24 cellular contexts compared by ENCODE assay signal in the genomic region with DNA sequence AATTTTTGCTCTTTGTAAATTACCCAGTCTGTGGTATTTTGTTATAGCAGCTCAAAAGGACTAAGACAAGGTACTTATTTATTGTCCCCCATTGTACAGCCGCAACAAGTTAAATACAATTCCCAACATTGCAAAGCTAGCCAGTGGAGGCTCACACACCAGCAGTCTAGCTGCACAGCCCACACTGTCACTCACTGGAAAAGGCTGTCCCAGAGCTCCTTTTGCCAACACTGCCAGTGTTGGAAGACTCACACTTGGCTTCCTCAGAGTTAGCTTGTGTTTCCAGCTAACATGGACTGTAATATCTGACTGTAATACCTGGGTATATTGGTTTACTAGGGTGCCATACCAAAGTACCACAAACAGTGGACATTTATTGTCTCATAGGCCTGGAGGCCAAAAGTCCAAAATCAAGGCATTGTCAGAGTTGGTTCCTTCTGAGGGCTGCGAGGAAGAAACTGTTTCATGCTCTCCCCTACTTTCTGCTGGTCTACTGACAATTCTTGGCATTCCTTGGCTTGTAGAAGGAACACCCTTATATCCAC. TPM values are rescaled to one million over a fixed set of nuclear protein-coding genes. Genes with fewer than 3 reads are reported as not detected.
DNase-seq lines count a peak whose midpoint lies in the region; ATAC-seq, FAIRE-seq and TF ChIP-seq lines count a peak whose summit lies in the region.
"Had no signal": no experiment of that assay in that cellular context is flagged by ENCODE, and none has a peak within 500 bp of the region (broad histone marks: within the 10 kb centered on the region; RNA-seq: fewer than 3 reads in every experiment).

No MANE protein-coding gene starts in this region.

- no peaks in the 10 kb centered on the region for H3K9me3 ChIP-seq in MM.1S (replicated peaks; ENCODE audit: insufficient read depth, low read length)
- H3K9me3 ChIP-seq in mucosa of descending colon: no peaks in the 10 kb centered on the region
- H3K9me3 ChIP-seq in osteoblast (ENCODE audit: low read depth, low read length): no peaks in the 10 kb centered on the region
- no peaks in the 10 kb centered on the region for H3K9me3 ChIP-seq in small intestine (ENCODE audit: control insufficient read depth, low read depth)
- H3K9me3 ChIP-seq: BE2C had no signal

- no peaks in the 10 kb centered on the region for H3K9me2 ChIP-seq in MM.1S (replicated peaks; ENCODE audit: insufficient read depth, low read length)

- H3F3A ChIP-seq in MM.1S (ENCODE audit: insufficient read depth, low read length): no peaks in the 10 kb centered on the region

- H3K27ac ChIP-seq in MM.1S (ENCODE audit: low read length) (no peak overlapping the region), osteoblast (ENCODE audit: low read depth, low read length) (no peak overlapping the region), small intestine (ENCODE audit: low read depth in 1 of 2, low read length in 1 of 2) (no peak overlapping the region)
- H3K27ac ChIP-seq: 22Rv1; BLaER1 treated with 17β-estradiol and CSF1 and Interleukin-3, amounts not matched to agents 10 nM and 100 nM had no signal

- H3K4me1 ChIP-seq in MM.1S (ENCODE audit: low read length) (no peaks in the 10 kb centered on the region), mucosa of descending colon (ENCODE audit: low read depth) (no peaks in the 10 kb centered on the region), osteoblast (ENCODE audit: insufficient read depth, low read length) (no peaks in the 10 kb centered on the region), small intestine (ENCODE audit: control insufficient read depth in 2 of 2, insufficient read depth in 1 of 2, low read depth in 1 of 2, low read length in 1 of 2) (no peaks in the 10 kb centered on the region)
- H3K4me1 ChIP-seq: BE2C had no signal

- H3K9me3 Mint-ChIP-seq in osteocyte (ENCODE audit: unreplicated experiment): no peaks in the 10 kb centered on the region
- no peaks in the 10 kb centered on the region for H3K9me3 Mint-ChIP-seq in activated CD8-positive, alpha-beta memory T cell treated with anti-CD3 and anti-CD28 coated beads, Interleukin-2, amount 10 ng/mL, durations not matched to agents 7 days and 5 days (ENCODE audit: low read depth)
- H3K9me3 Mint-ChIP-seq: CD4-positive, alpha-beta T cell had no signal

- H3K36me3 ChIP-seq in MM.1S (replicated peaks; ENCODE audit: insufficient read depth, low read length): no peaks in the 10 kb centered on the region
- no peaks in the 10 kb centered on the region for H3K36me3 ChIP-seq in mucosa of descending colon (ENCODE audit: low read depth)
- no peaks in the 10 kb centered on the region for H3K36me3 ChIP-seq in osteoblast (ENCODE audit: insufficient read depth, low read length)
- H3K36me3 ChIP-seq in small intestine (ENCODE audit: control insufficient read depth in 2 of 2, insufficient read depth in 2 of 2, low read length in 2 of 2): no peaks in the 10 kb centered on the region
- H3K36me3 ChIP-seq: BE2C; BLaER1 treated with 17β-estradiol and CSF1 and Interleukin-3, amounts not matched to agents 10 nM and 100 nM had no signal

- 73 to 85% (median 73%) methylated on average over 2 of the region's 2 CpGs for WGBS in small intestine, 3 donors

- H3K4me1 Mint-ChIP-seq in osteocyte (ENCODE audit: unreplicated experiment): peaks cover 7% of the 10 kb centered on the region
- H3K4me1 Mint-ChIP-seq in activated CD8-positive, alpha-beta memory T cell treated with anti-CD3 and anti-CD28 coated beads, Interleukin-2, amount 10 ng/mL, durations not matched to agents 7 days and 5 days: no peaks in the 10 kb centered on the region
- H3K4me1 Mint-ChIP-seq: CD14-positive monocyte had no signal

- H3K36me3 Mint-ChIP-seq in osteocyte (ENCODE audit: unreplicated experiment): no peaks in the 10 kb centered on the region
- H3K36me3 Mint-ChIP-seq in activated CD8-positive, alpha-beta memory T cell treated with anti-CD3 and anti-CD28 coated beads, Interleukin-2, amount 10 ng/mL, durations not matched to agents 7 days and 5 days: peaks cover 1% of the 10 kb centered on the region
- H3K36me3 Mint-ChIP-seq: CD14-positive monocyte had no signal

- H3K4me2 ChIP-seq in MM.1S (ENCODE audit: low read depth, low read length): no peak overlapping the region
- H3K4me2 ChIP-seq in osteoblast (ENCODE audit: insufficient read depth, low read length): no peak overlapping the region
- H3K4me2 ChIP-seq: BLaER1 treated with 17β-estradiol and CSF1 and Interleukin-3, amounts not matched to agents 10 nM and 100 nM had no signal

- H3K27ac Mint-ChIP-seq in osteocyte (ENCODE audit: unreplicated experiment): no peak overlapping the region
- no peak overlapping the region for H3K27ac Mint-ChIP-seq in activated CD8-positive, alpha-beta memory T cell treated with anti-CD3 and anti-CD28 coated beads, Interleukin-2, amount 10 ng/mL, durations not matched to agents 7 days and 5 days
- H3K27ac Mint-ChIP-seq: CD14-positive monocyte; CD4-positive, alpha-beta T cell had no signal

- 0 out of 2 replicates have a peak overlapping the region, but pooled peaks have one; percentile 11 for H2AFZ ChIP-seq in MM.1S (ENCODE audit: low read length)
- H2AFZ ChIP-seq in osteoblast (ENCODE audit: low read length): no peak overlapping the region

- H3K4me3 ChIP-seq in MM.1S (ENCODE audit: low read length) (no peak overlapping the region), mucosa of descending colon (no peak overlapping the region), osteoblast (ENCODE audit: insufficient read depth, low read length) (no peak overlapping the region), small intestine (ENCODE audit: low read depth in 1 of 2, low read length in 2 of 2) (no peak overlapping the region)
- H3K4me3 ChIP-seq: BLaER1 treated with 17β-estradiol and CSF1 and Interleukin-3, amounts not matched to agents 10 nM and 100 nM had no signal

- DNase-seq in MM.1S: no peak
- DNase-seq in mucosa of descending colon: no peak
- DNase-seq in osteoblast (ENCODE audit: insufficient read length, low spot score, missing footprints): peak; percentile 45
- peak; percentile 24 for DNase-seq in small intestine
- no peak for DNase-seq in osteocyte (ENCODE audit: extremely low spot score, unreplicated experiment)
- no peak for DNase-seq in activated CD8-positive, alpha-beta memory T cell treated with anti-CD3 and anti-CD28 coated beads, Interleukin-2, amount 10 ng/mL, durations not matched to agents 7 days and 5 days
- DNase-seq in AG08395 (ENCODE audit: low spot score): no peak
- DNase-seq: AML-193; BE2C; Calu3; CD4-positive, alpha-beta T cell; COR-L47; DMS53; DMS79 treated with DMSO at 0.1 percent for 48 hours; GF-D8; GOT3; H7; HCEC 1CT had no signal

- CTCF ChIA-PET in activated CD8-positive, alpha-beta memory T cell treated with anti-CD3 and anti-CD28 coated beads, Interleukin-2, amount 10 ng/mL, durations not matched to agents 7 days and 5 days (lab: Charles Lee): interaction anchor here (0.6 to 2.4 kb wide), 3 partner anchors 11 to 20 kb away, joined by 3 to 6 read pairs (median 3); a partner anchor contains a TSS

- H3K4me3 Mint-ChIP-seq in osteocyte (ENCODE audit: unreplicated experiment): no peak overlapping the region
- H3K4me3 Mint-ChIP-seq in activated CD8-positive, alpha-beta memory T cell treated with anti-CD3 and anti-CD28 coated beads, Interleukin-2, amount 10 ng/mL, durations not matched to agents 7 days and 5 days: no peak overlapping the region
- H3K4me3 Mint-ChIP-seq: CD14-positive monocyte; CD4-positive, alpha-beta T cell had no signal

- ATAC-seq in mucosa of descending colon: peak; percentile 64
- ATAC-seq in activated CD8-positive, alpha-beta memory T cell treated with anti-CD3 and anti-CD28 coated beads, Interleukin-2, amount 10 ng/mL, durations not matched to agents 7 days and 5 days: no peak

- H3K9ac ChIP-seq in MM.1S (ENCODE audit: low read length): no peak overlapping the region
- H3K9ac ChIP-seq: BLaER1 treated with 17β-estradiol and CSF1 and Interleukin-3, amounts not matched to agents 10 nM and 100 nM had no signal

- H3K27me3 ChIP-seq in MM.1S (replicated peaks; ENCODE audit: insufficient read depth, low read length) (no peaks in the 10 kb centered on the region), osteoblast (ENCODE audit: insufficient read depth, low read length) (no peaks in the 10 kb centered on the region), small intestine (ENCODE audit: control insufficient read depth in 2 of 2, insufficient read depth in 2 of 2, low read length in 2 of 2) (no peaks in the 10 kb centered on the region)
- H3K27me3 ChIP-seq: BE2C; BLaER1 treated with 17β-estradiol and CSF1 and Interleukin-3, amounts not matched to agents 10 nM and 100 nM had no signal

- H4K20me1 ChIP-seq in MM.1S (ENCODE audit: insufficient read depth, low read length): no peaks in the 10 kb centered on the region
- no peaks in the 10 kb centered on the region for H4K20me1 ChIP-seq in osteoblast (ENCODE audit: insufficient read depth, low read length)
- H4K20me1 ChIP-seq: BLaER1 treated with 17β-estradiol and CSF1 and Interleukin-3, amounts not matched to agents 10 nM and 100 nM had no signal

- intact Hi-C loops in mucosa of descending colon (cut with DNase I, micrococcal nuclease): no loop called here

- no peak for FAIRE-seq in small intestine (lab: Jason Lieb, UNC)
- FAIRE-seq: A204.1, GM12891, GM18507 had no signal

- H3K79me2 ChIP-seq in MM.1S (ENCODE audit: low read length) (no peaks in the 10 kb centered on the region), osteoblast (ENCODE audit: insufficient read depth, low read length) (no peaks in the 10 kb centered on the region)

- peaks cover 10% of the 10 kb centered on the region for H3K27me3 Mint-ChIP-seq in osteocyte (ENCODE audit: unreplicated experiment)
- H3K27me3 Mint-ChIP-seq in activated CD8-positive, alpha-beta memory T cell treated with anti-CD3 and anti-CD28 coated beads, Interleukin-2, amount 10 ng/mL, durations not matched to agents 7 days and 5 days: peaks cover 17% of the 10 kb centered on the region

- no peak for TF ChIP-seq CTCF in MM.1S (IDR thresholded peaks at IDR 0.05; ENCODE audit: low read length)
- no peak for TF ChIP-seq CTCF in mucosa of descending colon (IDR thresholded peaks at IDR 0.05)
- no peak for TF ChIP-seq CTCF in osteoblast (IDR thresholded peaks at IDR 0.05; ENCODE audit: extremely low read depth, low read depth, low read length)
- TF ChIP-seq CTCF in osteocyte (IDR thresholded peaks at IDR 0.05): no peak

RNA-seq across cellular contexts. Expression of a gene that starts 6.6 kb away (rescaled TPM):
- 10 to 100 TPM; 47.9 to 67.8 (median 55.0) TPM for total RNA-seq in mucosa of descending colon
- total RNA-seq in osteoblast: 50.7 and 85.5 TPM in 2 replicates
- polyA plus RNA-seq in small intestine: 10 to 100 TPM; 12.5 to 17.2 (median 14.1) TPM
- 84.6 and 85.6 TPM in 2 replicates for total RNA-seq in osteocyte
- 10 to 100 TPM; 65.8 to 78.3 TPM for total RNA-seq in activated CD8-positive, alpha-beta memory T cell treated with anti-CD3 and anti-CD28 coated beads, Interleukin-2, amount 10 ng/mL, durations not matched to agents 7 days and 5 days

RNA-seq across cellular contexts. Expression of a gene that starts 19.9 kb away (rescaled TPM):
- total RNA-seq in mucosa of descending colon: 10 to 100 TPM; 48.9 to 61.7 (median 57.8) TPM
- total RNA-seq in osteoblast: 16.5 and 16.6 TPM in 2 replicates
- 10 to 100 TPM; 56.0 to 81.0 (median 65.7) TPM for polyA plus RNA-seq in small intestine
- 42.4 and 47.8 TPM in 2 replicates for total RNA-seq in osteocyte
- 10 to 100 TPM; 15.2 to 22.3 TPM for total RNA-seq in activated CD8-positive, alpha-beta memory T cell treated with anti-CD3 and anti-CD28 coated beads, Interleukin-2, amount 10 ng/mL, durations not matched to agents 7 days and 5 days

RNA-seq across cellular contexts. Expression of a gene that starts 25.2 kb away (rescaled TPM):
- total RNA-seq in mucosa of descending colon (1,000 to 10,000 TPM in 2 of 3 donors, 100 to 1,000 TPM in 1; 968 to 1,314 (median 1,138) TPM), osteoblast (1,315 and 1,434 TPM in 2 replicates), osteocyte (1,438 and 1,511 TPM in 2 replicates)
- 1,000 to 10,000 TPM; 1,273 to 3,286 (median 2,784) TPM for polyA plus RNA-seq in small intestine
- total RNA-seq in activated CD8-positive, alpha-beta memory T cell treated with anti-CD3 and anti-CD28 coated beads, Interleukin-2, amount 10 ng/mL, durations not matched to agents 7 days and 5 days: 1,000 to 10,000 TPM; 1,233 to 1,399 TPM

Comparison
In these comparisons a context has a peak if more than half of its experiments do, and no peak if none do; other contexts are left out.
1. DNase-seq: peak in osteoblast (single experiment) and small intestine (single experiment); none in MM.1S (single experiment), mucosa of descending colon (0 of 3), osteocyte (single experiment), activated CD8-positive, alpha-beta memory T cell treated with anti-CD3 and anti-CD28 coated beads, Interleukin-2, amount 10 ng/mL, durations not matched to agents 7 days and 5 days (single experiment) and AG08395 (single experiment).